1 cellular context compared by ENCODE assay signal in genomic region chr2:11932053-11932512, GRCh38.
TF ChIP-seq lines count a peak whose summit lies in the region.

No MANE protein-coding gene starts in this region.

TF ChIP-seq in HepG2, 621 proteins besides CTCF, POLR2A, EP300 and RAD21:
- TF ChIP-seq CREB1 (IDR thresholded peaks at IDR 0.05) (0 out of 2 replicates have a peak, but pooled peaks have one; percentile 25), CREB1 (CRISPR knock-in tag; IDR thresholded peaks at IDR 0.05) (no peak), TP53 (CRISPR knock-in tag; conservative IDR thresholded peaks at IDR 0.05) (no peak)
